ENCODE assay signal across 2 cellular contexts in genomic region chr5:122468351-122469111, GRCh38.
TF ChIP-seq lines count a peak whose summit lies in the region.

No MANE protein-coding gene starts in this region.

TF ChIP-seq in Ishikawa, 13 proteins besides CTCF, POLR2A, EP300 and RAD21:
- TF ChIP-seq REST (IDR thresholded peaks at IDR 0.05; ENCODE audit: low read depth) = no peak
- no peak for TF ChIP-seq EGR1 (IDR thresholded peaks at IDR 0.05)
- no peak for TF ChIP-seq YY1 (IDR thresholded peaks at IDR 0.05; ENCODE audit: low read depth)
- peak; percentile 64 for TF ChIP-seq USF1 (IDR thresholded peaks at IDR 0.05)
TF ChIP-seq in Ishikawa: peak in this region for 1.

TF ChIP-seq in K562, 482 proteins besides CTCF, POLR2A, EP300 and RAD21:
- TF ChIP-seq USF2 (CRISPR knock-in tag; IDR thresholded peaks at IDR 0.05) (peak; percentile 37; the same call in 1 of the 2 replicates), ARHGAP35 (IDR thresholded peaks at IDR 0.05; ENCODE audit: partially characterized antibody) (no peak), NFYB (IDR thresholded peaks at IDR 0.05; ENCODE audit: extremely low read depth, insufficient read length) (peak; percentile 22)
